Comparison of ENCODE assay signal across 8 cellular contexts in genomic region chr1:108590947-108591346, GRCh38. TPM values are rescaled to one million over a fixed set of nuclear protein-coding genes. Genes with fewer than 3 reads are reported as not detected.
DNase-seq lines count a peak whose midpoint lies in the region; ATAC-seq, FAIRE-seq and TF ChIP-seq lines count a peak whose summit lies in the region.

No MANE protein-coding gene starts in this region.

- no peaks in the 10 kb centered on the region for H3K9me3 Mint-ChIP-seq in astrocyte (ENCODE audit: unreplicated experiment)

- H3K27ac Mint-ChIP-seq in astrocyte (ENCODE audit: unreplicated experiment) = no peak overlapping the region

- H3K9me3 ChIP-seq in astrocyte (ENCODE audit: insufficient read depth, low read depth, low read length) = no peaks in the 10 kb centered on the region
- no peaks in the 10 kb centered on the region for H3K9me3 ChIP-seq in tibial nerve

- FAIRE-seq in astrocyte (lab: Jason Lieb, UNC) = peak; percentile 83

- H3K79me2 ChIP-seq in astrocyte (ENCODE audit: insufficient read depth, low read length) = peaks cover 4% of the 10 kb centered on the region

- H3K27me3 ChIP-seq in astrocyte (ENCODE audit: insufficient read depth, low read length) (no peaks in the 10 kb centered on the region), tibial nerve (no peaks in the 10 kb centered on the region)

- WGBS in tibial nerve, 2 donors = 2 to 8% methylated on average over 4 of the region's 4 CpGs

- peak overlapping the region; percentile 28 for H3K9ac ChIP-seq in astrocyte (ENCODE audit: low read length)

- TF ChIP-seq EP300 in tibial nerve (IDR thresholded peaks at IDR 0.05) = peak in 1 of 2 donors; percentile 71

- no peak for TF ChIP-seq CTCF in astrocyte (IDR thresholded peaks at IDR 0.05; ENCODE audit: insufficient read depth, low read depth, low read length)
- TF ChIP-seq CTCF in tibial nerve (IDR thresholded peaks at IDR 0.05) = no peak

- H3K4me1 Mint-ChIP-seq in astrocyte (ENCODE audit: low read depth, unreplicated experiment) = peaks cover 5% of the 10 kb centered on the region

- no peak overlapping the region for H2AFZ ChIP-seq in astrocyte (ENCODE audit: low read depth, low read length)

- H3K36me3 ChIP-seq in astrocyte (ENCODE audit: insufficient read depth, low read length) = no peaks in the 10 kb centered on the region
- H3K36me3 ChIP-seq in tibial nerve = no peaks in the 10 kb centered on the region

- no peaks in the 10 kb centered on the region for H3K36me3 Mint-ChIP-seq in astrocyte (ENCODE audit: low read depth, unreplicated experiment)

- H3K4me3 Mint-ChIP-seq in astrocyte (ENCODE audit: unreplicated experiment) = no peak overlapping the region

- ATAC-seq in HG02938 (IDR thresholded peaks at IDR 0.05; ENCODE audit: unreplicated experiment) (peak; percentile 74), GM21529 (IDR thresholded peaks at IDR 0.05; ENCODE audit: unreplicated experiment) (no peak)

- H3K27ac ChIP-seq in astrocyte (ENCODE audit: low read depth, low read length) (peak overlapping the region; percentile 53), tibial nerve (peak overlapping the region in 2 of 4 donors; percentile 70 to 81)

- no peak for TF ChIP-seq POLR2A in tibial nerve (IDR thresholded peaks at IDR 0.05)

- DNase-seq in A172 (ENCODE audit: low spot score) = peak; percentile 78
- peak; percentile 97 for DNase-seq in astrocyte (ENCODE audit: low read depth)
- peak; percentile 77 for DNase-seq in kidney tubule cell (ENCODE audit: low spot score)
- no peak for DNase-seq in epidermal melanocyte (ENCODE audit: insufficient read length, low spot score)
- DNase-seq in NCI-H2107 (lab: John Stamatoyannopoulos, UW) = no peak
- DNase-seq in tibial nerve (ENCODE audit: low spot score in 2 of 2) = no peak

- peak overlapping the region; percentile 38 for H3K4me2 ChIP-seq in astrocyte (ENCODE audit: low read length)

- no peaks in the 10 kb centered on the region for H4K20me1 ChIP-seq in astrocyte (ENCODE audit: insufficient read depth, low read length)

- H3K4me3 ChIP-seq in astrocyte (ENCODE audit: insufficient read depth, low read depth, low read length) (no peak overlapping the region), tibial nerve (no peak overlapping the region)

- H3K27me3 Mint-ChIP-seq in astrocyte (ENCODE audit: low read depth, unreplicated experiment) = no peaks in the 10 kb centered on the region

- H3K4me1 ChIP-seq in astrocyte (ENCODE audit: insufficient read depth, low read length) (peaks cover 19% of the 10 kb centered on the region), tibial nerve (peaks cover 3 to 43% (median 18%) of the 10 kb centered on the region in 4 donors)

RNA-seq across cellular contexts. Expression of gene EEIG2, which starts 31.0 kb away (rescaled TPM):
- total RNA-seq in A172 (2014; rRNA removed; shearing (Covaris generic)) = 18.9 and 20.2 TPM in 2 replicates
- total RNA-seq in astrocyte (5.3 and 7.1 TPM in 2 replicates), tibial nerve (10 to 100 TPM; 14.1 to 20.5 (median 18.1) TPM)

Comparison
In these comparisons a context has a peak if more than half of its experiments do, and no peak if none do; other contexts are left out.
1. DNase-seq: peak in A172 (single experiment), astrocyte (single experiment) and kidney tubule cell (single experiment); none in epidermal melanocyte (single experiment), NCI-H2107 (single experiment) and tibial nerve (0 of 2).